Comparison of ENCODE assay signal across 1 cellular context in genomic region chr21:14448784-14449183, GRCh38.
TF ChIP-seq lines count a peak whose summit lies in the region.

No MANE protein-coding gene starts in this region.

TF ChIP-seq in K562, 482 proteins besides CTCF, POLR2A, EP300 and RAD21:
- no peak for TF ChIP-seq DACH1 (IDR thresholded peaks at IDR 0.05; ENCODE audit: partially characterized antibody)
- no peak for TF ChIP-seq ZNF239 (CRISPR knock-in tag; IDR thresholded peaks at IDR 0.05)
- no peak for TF ChIP-seq XRCC4 (IDR thresholded peaks at IDR 0.05; ENCODE audit: extremely low read depth, insufficient read depth, insufficient read length)
- no peak for TF ChIP-seq HEY1 (CRISPR knock-in tag; IDR thresholded peaks at IDR 0.05; ENCODE audit: borderline replicate concordance)
- TF ChIP-seq ARID3A (IDR thresholded peaks at IDR 0.05; ENCODE audit: borderline replicate concordance, low read depth, low read length) = no peak
- no peak for TF ChIP-seq SRSF7 (optimal IDR thresholded peaks at IDR 0.05; ENCODE audit: low read depth, low read length)
- no peak for TF ChIP-seq RBFOX2 (IDR thresholded peaks at IDR 0.05; ENCODE audit: low read depth, low read length)
- TF ChIP-seq POLR2AphosphoS2 (IDR thresholded peaks at IDR 0.05; ENCODE audit: low read length) = no peak
- TF ChIP-seq FOXK1 (CRISPR knock-in tag; IDR thresholded peaks at IDR 0.05; ENCODE audit: borderline replicate concordance) = no peak
- no peak for TF ChIP-seq ELF1 (tag; IDR thresholded peaks at IDR 0.05)
- TF ChIP-seq, protein P1, sequence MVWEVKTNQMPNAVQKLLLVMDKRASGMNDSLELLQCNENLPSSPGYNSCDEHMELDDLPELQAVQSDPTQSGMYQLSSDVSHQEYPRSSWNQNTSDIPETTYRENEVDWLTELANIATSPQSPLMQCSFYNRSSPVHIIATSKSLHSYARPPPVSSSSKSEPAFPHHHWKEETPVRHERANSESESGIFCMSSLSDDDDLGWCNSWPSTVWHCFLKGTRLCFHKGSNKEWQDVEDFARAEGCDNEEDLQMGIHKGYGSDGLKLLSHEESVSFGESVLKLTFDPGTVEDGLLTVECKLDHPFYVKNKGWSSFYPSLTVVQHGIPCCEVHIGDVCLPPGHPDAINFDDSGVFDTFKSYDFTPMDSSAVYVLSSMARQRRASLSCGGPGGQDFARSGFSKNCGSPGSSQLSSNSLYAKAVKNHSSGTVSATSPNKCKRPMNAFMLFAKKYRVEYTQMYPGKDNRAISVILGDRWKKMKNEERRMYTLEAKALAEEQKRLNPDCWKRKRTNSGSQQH (CRISPR knock-in tag; IDR thresholded peaks at IDR 0.05) = no peak
- no peak for TF ChIP-seq MTA2 (IDR thresholded peaks at IDR 0.05; ENCODE audit: low read depth)
- TF ChIP-seq GATAD2A (IDR thresholded peaks at IDR 0.05) = no peak
- TF ChIP-seq ZNF24 (IDR thresholded peaks at IDR 0.05) = no peak
- no peak for TF ChIP-seq DPF2 (IDR thresholded peaks at IDR 0.05)
- no peak for TF ChIP-seq ZNF592 (IDR thresholded peaks at IDR 0.05)
- TF ChIP-seq CBX8 (IDR thresholded peaks at IDR 0.05; ENCODE audit: borderline replicate concordance, extremely low read depth, low read depth, low read length, poor library complexity, severe bottlenecking) = no peak
TF ChIP-seq in K562: peak in this region for 0.
